In the genomic region with DNA sequence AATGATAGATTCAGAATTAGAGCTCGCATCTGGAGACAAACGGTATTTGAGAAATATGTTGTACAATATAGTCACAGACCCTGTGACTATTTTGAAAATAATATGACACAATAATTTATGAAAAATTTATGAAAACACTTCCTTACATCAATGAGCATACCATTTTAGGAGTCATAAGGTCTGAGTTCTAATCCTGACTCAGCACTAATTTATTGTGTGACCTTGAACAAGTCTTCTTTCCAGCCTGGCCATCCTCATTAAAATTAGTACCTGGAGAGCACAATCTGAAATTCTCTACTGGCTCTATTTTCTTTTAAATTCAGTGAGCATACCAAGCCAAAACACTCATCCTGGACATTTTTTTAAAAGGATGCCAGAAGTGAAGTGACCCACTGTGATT, we compare ENCODE assay signal across 7 cellular contexts.
"Had no signal": no experiment of that assay in that cellular context is flagged by ENCODE, and none has a peak within 500 bp of the region (broad histone marks: within the 10 kb centered on the region; RNA-seq: fewer than 3 reads in every experiment).

No MANE protein-coding gene starts in this region.

- FAIRE-seq: H1, H54 had no signal

- DNase-seq: H9, HCEC 1CT, KG1 had no signal

- H3K4me3 ChIP-seq: GM23338 had no signal

- H2AFZ ChIP-seq: GM23338 had no signal

- H3K27ac ChIP-seq: HL-60 had no signal

- ATAC-seq: GM23338 had no signal

- H3K4me2 ChIP-seq: GM23338 had no signal
